In the genomic region with DNA sequence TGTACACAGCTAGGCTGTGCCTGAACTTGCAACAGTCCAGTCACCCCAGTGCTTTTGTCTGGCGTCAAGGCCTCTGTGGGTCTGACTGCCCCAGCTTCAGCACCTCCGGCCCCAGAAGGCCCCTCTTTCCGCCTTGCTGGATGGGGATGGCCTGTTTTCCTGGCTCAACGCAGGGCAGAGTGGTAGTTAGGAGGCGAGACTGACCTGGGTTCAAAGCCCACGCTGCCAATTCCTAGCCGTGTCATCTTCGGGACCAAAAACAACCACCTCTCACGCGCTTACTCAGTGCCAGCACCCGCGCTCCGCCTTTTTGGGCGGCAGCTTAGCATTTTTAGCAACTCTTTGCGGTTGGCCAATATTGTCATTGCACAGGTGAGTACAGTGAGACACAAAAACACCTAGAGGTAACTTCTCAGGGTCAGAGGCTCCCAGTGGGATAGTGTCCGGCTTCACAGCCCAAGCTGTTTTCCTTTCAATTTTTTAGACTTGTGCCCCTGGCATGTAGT, we compare ENCODE assay signal across 26 cellular contexts. TPM values are rescaled to one million over a fixed set of nuclear protein-coding genes. Genes with fewer than 3 reads are reported as not detected.
"Had no signal": no experiment of that assay in that cellular context is flagged by ENCODE, and none has a peak within 500 bp of the region (broad histone marks: within the 10 kb centered on the region; RNA-seq: fewer than 3 reads in every experiment).

No MANE protein-coding gene starts in this region.

- H3K4me3 ChIP-seq: adrenal gland, ascending aorta, esophagus squamous epithelium, gastrocnemius medialis, thyroid gland had no signal

- H3K27me3 Mint-ChIP-seq: central memory CD8-positive, alpha-beta T cell; naive B cell had no signal

- H3K27me3 ChIP-seq: adrenal gland, ascending aorta, brain microvascular endothelial cell, esophagus squamous epithelium, gastrocnemius medialis, thyroid gland had no signal

- H3K4me3 Mint-ChIP-seq: activated CD8-positive, alpha-beta T cell treated with anti-CD3 and anti-CD28 coated beads, Interleukin-2, amount 10 ng/mL, durations not matched to agents 7 days and 5 days; central memory CD8-positive, alpha-beta T cell had no signal

- H3K9me3 ChIP-seq: adrenal gland, ascending aorta, esophagus squamous epithelium, gastrocnemius medialis, thyroid gland had no signal

- ATAC-seq: activated CD8-positive, alpha-beta T cell treated with anti-CD3 and anti-CD28 coated beads, Interleukin-2, amount 10 ng/mL, durations not matched to agents 7 days and 5 days; activated naive CD4-positive, alpha-beta T cell treated with anti-CD3 and anti-CD28 coated beads, Interleukin-2, amount 50 U/mL, for 72 hours; gastrocnemius medialis; left colon had no signal

- DNase-seq: activated CD4-positive, alpha-beta T cell treated with anti-CD3 and anti-CD28 coated beads for 1 hour; activated CD4-positive, alpha-beta T cell treated with anti-CD3 and anti-CD28 coated beads, Interleukin-2, amount 50 U/mL, for 1 hour; activated CD8-positive, alpha-beta T cell treated with anti-CD3 and anti-CD28 coated beads, Interleukin-2, amount 10 ng/mL, durations not matched to agents 7 days and 5 days; activated T-cell treated with anti-CD3 and anti-CD28 coated beads, Interleukin-2, amount 50 U/mL, for 1 hour; adrenal gland; brain microvascular endothelial cell; effector memory CD4-positive, alpha-beta T cell; esophagus squamous epithelium; gastrocnemius medialis; head of caudate nucleus; hypothalamus; left colon; mesenchymal stem cell; naive B cell; nucleus accumbens; stimulated activated CD4-positive, alpha-beta T cell treated with anti-CD3 and anti-CD28 coated beads, Interleukin-4, amount 100 ng/mL, for 1 hour; stimulated activated naive CD4-positive, alpha-beta T cell treated with Interleukin-2 at 50 U/mL for 16 hours; substantia nigra; T-helper 1 cell; thyroid gland; WERI-Rb-1 had no signal

- H3K27ac Mint-ChIP-seq: activated CD8-positive, alpha-beta T cell treated with anti-CD3 and anti-CD28 coated beads, Interleukin-2, amount 10 ng/mL, durations not matched to agents 7 days and 5 days; activated naive CD4-positive, alpha-beta T cell treated with anti-CD3 and anti-CD28 coated beads, Interleukin-2, amount 50 U/mL, for 72 hours; naive B cell had no signal

- H3K27ac ChIP-seq: adrenal gland, ascending aorta, brain microvascular endothelial cell, esophagus squamous epithelium, gastrocnemius medialis, thyroid gland, WERI-Rb-1 had no signal

- H3K9me3 Mint-ChIP-seq: activated naive CD4-positive, alpha-beta T cell treated with anti-CD3 and anti-CD28 coated beads, Interleukin-2, amount 50 U/mL, for 72 hours; central memory CD8-positive, alpha-beta T cell; naive B cell had no signal

RNA-seq across cellular contexts. Expression of a gene that starts 9.8 kb away (rescaled TPM):
- total RNA-seq: activated CD8-positive, alpha-beta T cell treated with anti-CD3 and anti-CD28 coated beads, Interleukin-2, amount 10 ng/mL, durations not matched to agents 7 days and 5 days; activated naive CD4-positive, alpha-beta T cell treated with anti-CD3 and anti-CD28 coated beads, Interleukin-2, amount 50 U/mL, for 72 hours; ascending aorta; dermis microvascular lymphatic vessel endothelial cell had no signal
- polyA plus RNA-seq: neural cell had no signal

RNA-seq across cellular contexts. Expression of a gene that starts 33.7 kb away (rescaled TPM):
- total RNA-seq: activated CD8-positive, alpha-beta T cell treated with anti-CD3 and anti-CD28 coated beads, Interleukin-2, amount 10 ng/mL, durations not matched to agents 7 days and 5 days; activated naive CD4-positive, alpha-beta T cell treated with anti-CD3 and anti-CD28 coated beads, Interleukin-2, amount 50 U/mL, for 72 hours; dermis microvascular lymphatic vessel endothelial cell had no signal
